22 cellular contexts compared by ENCODE assay signal in genomic region chr13:31987071-31987470, GRCh38.
"Had no signal": no experiment of that assay in that cellular context is flagged by ENCODE, and none has a peak within 500 bp of the region (broad histone marks: within the 10 kb centered on the region; RNA-seq: fewer than 3 reads in every experiment).

No MANE protein-coding gene starts in this region.

- H3K9me3 ChIP-seq: body of pancreas, right atrium auricular region, transverse colon, vagina had no signal

- H3K36me3 ChIP-seq: right atrium auricular region, transverse colon, vagina had no signal

- DNase-seq: activated CD4-positive, alpha-beta T cell treated with anti-CD3 and anti-CD28 coated beads, Interleukin-2, amount 10 ng/mL, durations not matched to agents 24 days and 14 days; activated CD4-positive, CD25-positive, alpha-beta regulatory T cell; activated CD8-positive, alpha-beta memory T cell treated with anti-CD3 and anti-CD28 coated beads, Interleukin-2, amount 50 U/mL, for 48 hours; activated gamma-delta T cell treated with Interleukin-2 at 50 U/mL for 16 hours; activated T-cell treated with anti-CD3 and anti-CD28 coated beads, Interleukin-2, amount 50 U/mL, for 72 hours; amygdala; body of pancreas; central memory CD4-positive, alpha-beta T cell; effector memory CD4-positive, alpha-beta T cell; foreskin keratinocyte; kidney glomerular epithelial cell; left ventricle myocardium superior; mesendoderm; occipital lobe; small intestine; stimulated activated CD4-positive, alpha-beta T cell treated with anti-CD3 and anti-CD28 coated beads, Interleukin-4, amount 100 ng/mL, for 24 hours; stimulated activated naive CD8-positive, alpha-beta T cell treated with anti-CD3 and anti-CD28 coated beads, Interleukin-15, Interleukin-2, amounts not matched to agents 100 U/mL and 50 U/mL, for 24 hours; transverse colon had no signal

- H3K27me3 ChIP-seq: body of pancreas, foreskin keratinocyte, right atrium auricular region, transverse colon, vagina had no signal

- H3K4me3 ChIP-seq: body of pancreas, coronary artery, right atrium auricular region, transverse colon, vagina had no signal

- H3K4me1 ChIP-seq: transverse colon, vagina had no signal

- H3K27ac ChIP-seq: body of pancreas, coronary artery, foreskin keratinocyte, right atrium auricular region, transverse colon, vagina had no signal

- ATAC-seq: activated T-cell treated with anti-CD3 and anti-CD28 coated beads, Interleukin-2, amount 50 U/mL, for 72 hours; body of pancreas; foreskin keratinocyte; left ventricle myocardium superior; natural killer cell treated with Interleukin-12 subunit alpha and Interleukin-12 subunit beta and Interleukin-15 and Interleukin-18, amount 100 ng/mL, for 72 hours; stimulated activated naive CD8-positive, alpha-beta T cell treated with anti-CD3 and anti-CD28 coated beads, Interleukin-15, Interleukin-2, amounts not matched to agents 100 U/mL and 50 U/mL, for 24 hours had no signal
